ENCODE assay signal across 1 cellular context in the genomic region with DNA sequence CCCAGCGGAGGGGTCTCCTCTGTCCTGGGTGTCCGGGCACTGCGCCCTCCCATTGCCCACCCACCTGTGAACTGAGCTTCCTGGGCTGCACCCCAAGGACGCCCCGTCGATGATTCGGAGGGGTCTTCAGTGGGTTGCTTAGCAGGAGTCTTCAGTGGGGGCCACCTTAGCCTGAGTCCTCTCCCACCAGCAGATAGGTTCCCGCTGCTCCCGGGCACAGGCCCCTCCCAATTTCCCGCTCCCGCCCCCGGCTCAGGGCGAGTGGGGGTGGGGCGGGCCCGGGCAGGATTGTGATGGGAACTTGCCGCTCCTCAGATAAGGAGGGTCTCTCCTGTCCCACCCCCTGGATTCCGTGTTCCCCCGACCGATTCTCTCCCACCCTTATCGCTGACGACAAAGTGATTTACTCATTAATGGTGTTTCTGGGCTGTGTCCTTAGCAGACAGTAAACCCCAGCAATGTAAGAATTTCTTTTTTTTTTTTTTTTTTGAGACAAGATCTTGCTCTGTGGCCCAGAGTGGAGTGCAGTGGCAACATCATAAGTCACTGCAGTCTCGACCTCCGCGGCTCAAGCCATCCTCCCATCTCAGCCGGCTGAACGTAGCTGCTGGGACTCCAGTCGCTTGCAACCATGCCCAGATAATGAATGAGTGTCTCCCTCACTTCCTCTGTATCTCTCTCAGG.
TF ChIP-seq lines count a peak whose summit lies in the region.

No MANE protein-coding gene starts in this region.

TF ChIP-seq in IMR-90, 13 proteins besides CTCF, POLR2A, EP300 and RAD21:
- TF ChIP-seq MAZ (IDR thresholded peaks at IDR 0.05; ENCODE audit: borderline replicate concordance, low read depth, low read length) (no peak), SMC3 (IDR thresholded peaks at IDR 0.05; ENCODE audit: low read depth, low read length) (no peak), FOS (IDR thresholded peaks at IDR 0.05; ENCODE audit: low read depth, low read length) (no peak), MXI1 (IDR thresholded peaks at IDR 0.05; ENCODE audit: borderline replicate concordance, low read depth, low read length) (no peak), MAFK (IDR thresholded peaks at IDR 0.05; ENCODE audit: low read depth, low read length) (no peak), RFX5 (IDR thresholded peaks at IDR 0.05; ENCODE audit: low read depth, low read length) (no peak), RCOR1 (IDR thresholded peaks at IDR 0.05; ENCODE audit: insufficient replicate concordance, low read length) (no peak), NFE2L2 (IDR thresholded peaks at IDR 0.05; ENCODE audit: low read depth, low read length) (no peak), BHLHE40 (IDR thresholded peaks at IDR 0.05; ENCODE audit: low read depth, low read length) (no peak), CEBPB (IDR thresholded peaks at IDR 0.05; ENCODE audit: low read depth, low read length) (no peak)
- TF ChIP-seq, protein P1, sequence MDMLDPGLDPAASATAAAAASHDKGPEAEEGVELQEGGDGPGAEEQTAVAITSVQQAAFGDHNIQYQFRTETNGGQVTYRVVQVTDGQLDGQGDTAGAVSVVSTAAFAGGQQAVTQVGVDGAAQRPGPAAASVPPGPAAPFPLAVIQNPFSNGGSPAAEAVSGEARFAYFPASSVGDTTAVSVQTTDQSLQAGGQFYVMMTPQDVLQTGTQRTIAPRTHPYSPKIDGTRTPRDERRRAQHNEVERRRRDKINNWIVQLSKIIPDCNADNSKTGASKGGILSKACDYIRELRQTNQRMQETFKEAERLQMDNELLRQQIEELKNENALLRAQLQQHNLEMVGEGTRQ (IDR thresholded peaks at IDR 0.05; ENCODE audit: low read depth, low read length): no peak
